In the genomic region with DNA sequence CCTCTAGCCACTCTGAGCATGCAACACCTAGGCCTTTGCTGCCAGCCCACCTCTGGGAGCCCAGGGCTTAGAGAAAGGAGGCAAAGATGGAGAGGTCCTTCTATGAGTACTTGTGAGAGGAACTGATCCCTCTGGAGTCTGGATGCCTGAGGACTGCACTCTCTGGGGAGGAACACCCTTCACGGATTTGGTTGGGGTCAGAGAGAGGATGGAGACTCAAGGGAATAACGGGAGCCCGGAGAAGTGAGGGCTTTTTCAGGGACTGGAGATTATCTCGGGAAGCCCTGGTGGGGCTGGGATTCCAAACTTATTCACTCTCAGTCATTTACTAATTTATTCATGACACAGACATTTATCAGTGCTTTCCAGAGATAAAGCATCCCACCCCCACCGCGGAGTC, we compare ENCODE assay signal across 8 cellular contexts. TPM values are rescaled to one million over a fixed set of nuclear protein-coding genes. Genes with fewer than 3 reads are reported as not detected.
DNase-seq lines count a peak whose midpoint lies in the region; ATAC-seq and TF ChIP-seq lines count a peak whose summit lies in the region.

No MANE protein-coding gene starts in this region.

- H3K23me2 ChIP-seq in H9 (ENCODE audit: insufficient read length, low read depth, low read length, poor library complexity, severe bottlenecking) = peaks cover 13% of the 10 kb centered on the region

- POLR2A ChIA-PET in WTC11 (lab: Charles Lee) = interaction anchor here (0.6 to 1.8 kb wide), 4 partner anchors 13 to 65 kb away, joined by 4 to 9 read pairs (median 6); a partner anchor contains a TSS

- peaks cover 8% of the 10 kb centered on the region for H3K36me3 ChIP-seq in skeletal muscle satellite cell (ENCODE audit: insufficient read depth, low read length)

- no peak overlapping the region for H3K56ac ChIP-seq in H9 (ENCODE audit: insufficient read length, low read depth, low read length)

- H3K9me3 ChIP-seq in H9 (ENCODE audit: control insufficient read depth, low read depth, low read length) (no peaks in the 10 kb centered on the region), skeletal muscle satellite cell (replicated peaks; ENCODE audit: low read length) (no peaks in the 10 kb centered on the region)

- WGBS in H9 (ENCODE audit: extremely low coverage, insufficient read length, low lambda C conversion rate) = no CpG with 5 or more reads among the region's 6 CpGs

- no peak overlapping the region for H4K8ac ChIP-seq in H9 (replicated peaks; ENCODE audit: insufficient read length, low read depth, low read length)

- H3K27me3 Mint-ChIP-seq in H9 (ENCODE audit: low read depth) (peaks cover 40% of the 10 kb centered on the region), WTC11 (ENCODE audit: low read depth) (peaks cover 21% of the 10 kb centered on the region), glutamatergic neuron (ENCODE audit: unreplicated experiment) (peaks cover 17% of the 10 kb centered on the region)

- H2BK20ac ChIP-seq in H9 (ENCODE audit: low read depth, low read length, poor library complexity, severe bottlenecking) = no peak overlapping the region

- H3K18ac ChIP-seq in H9 (ENCODE audit: insufficient read length, low read depth, low read length) = no peak overlapping the region

- H2AK5ac ChIP-seq in H9 (ENCODE audit: insufficient read length, low read length) = no peak overlapping the region

- H3K4me2 ChIP-seq in H9 (ENCODE audit: insufficient read depth, insufficient read length, low read length) (peak overlapping the region; percentile 78), skeletal muscle satellite cell (ENCODE audit: low read length) (peak overlapping the region; percentile 94)

- H4K91ac ChIP-seq in H9 (ENCODE audit: insufficient read length, low read depth, low read length) = no peak overlapping the region

- H4K20me1 ChIP-seq in H9 (ENCODE audit: control insufficient read depth, insufficient read depth, insufficient read length) = no peaks in the 10 kb centered on the region

- H3K27me3 ChIP-seq in H9 (ENCODE audit: insufficient read depth, low read length) (no peaks in the 10 kb centered on the region; the same call in 1 of the 2 replicates), skeletal muscle satellite cell (ENCODE audit: control insufficient read depth, insufficient read depth, low read length) (peaks cover 9% of the 10 kb centered on the region)

- H3K23ac ChIP-seq in H9 (ENCODE audit: insufficient read length, low read depth, low read length) = no peak overlapping the region

- H2BK5ac ChIP-seq in H9 (ENCODE audit: insufficient read length, low read length) = no peak overlapping the region

- peaks cover 4% of the 10 kb centered on the region; the same call in 1 of the 2 replicates for H3K79me2 ChIP-seq in H9 (ENCODE audit: insufficient read depth, low read length)

- H3K27ac Mint-ChIP-seq in H9 (peak overlapping the region in 2 of 3 experiments; percentile 63 to 67; a peak in 2 of 7 replicates), WTC11 (no peak overlapping the region), glutamatergic neuron (ENCODE audit: unreplicated experiment) (no peak overlapping the region)

- H2AFZ ChIP-seq in H9 (ENCODE audit: low read length) = no peak overlapping the region

- H3K4me1 Mint-ChIP-seq in H9 = peaks cover 33 to 59% of the 10 kb centered on the region in 2 experiments
- peaks cover 35% of the 10 kb centered on the region for H3K4me1 Mint-ChIP-seq in WTC11
- peaks cover 18% of the 10 kb centered on the region for H3K4me1 Mint-ChIP-seq in glutamatergic neuron (ENCODE audit: low read depth, unreplicated experiment)

- no peak overlapping the region for H3T11ph ChIP-seq in H9 (ENCODE audit: low read length)

- H4K5ac ChIP-seq in H9 (ENCODE audit: insufficient read length, low read depth, low read length) = no peak overlapping the region

- H3K4ac ChIP-seq in H9 (ENCODE audit: low read depth, low read length) = no peak overlapping the region

- TF ChIP-seq CTCF in H9 (conservative IDR thresholded peaks at IDR 0.05) (no peak), WTC11 (IDR thresholded peaks at IDR 0.05) (no peak), glutamatergic neuron (IDR thresholded peaks at IDR 0.05; ENCODE audit: partially characterized antibody, unreplicated experiment) (no peak)

- H3K36me3 Mint-ChIP-seq in H9 (ENCODE audit: insufficient read depth in 1 of 3, low read depth in 3 of 3) (peaks cover 0 to 8% (median 7%) of the 10 kb centered on the region in 3 experiments; a peak in 3 of 7 replicates), WTC11 (no peaks in the 10 kb centered on the region), glutamatergic neuron (ENCODE audit: unreplicated experiment) (no peaks in the 10 kb centered on the region)

- H3K79me1 ChIP-seq in H9 (ENCODE audit: insufficient read depth, low read depth, low read length, poor library complexity, severe bottlenecking) = peaks cover 4% of the 10 kb centered on the region

- no peaks in the 10 kb centered on the region for H3K9me3 Mint-ChIP-seq in H9
- H3K9me3 Mint-ChIP-seq in WTC11 = no peaks in the 10 kb centered on the region
- peaks cover 3% of the 10 kb centered on the region for H3K9me3 Mint-ChIP-seq in glutamatergic neuron (ENCODE audit: unreplicated experiment)

- H3K27ac ChIP-seq in H9 (ENCODE audit: insufficient read length, low read depth, low read length) = no peak overlapping the region

- H3K4me1 ChIP-seq in H9 (ENCODE audit: insufficient read depth, low read length) = peaks cover 6% of the 10 kb centered on the region; the same call in 1 of the 2 replicates
- peaks cover 9% of the 10 kb centered on the region for H3K4me1 ChIP-seq in skeletal muscle satellite cell (ENCODE audit: control insufficient read depth, insufficient read depth, low read length)

- no peak overlapping the region for H2BK12ac ChIP-seq in H9 (ENCODE audit: insufficient read length, low read depth, low read length)

- no peak overlapping the region for H3K9ac ChIP-seq in H9 (ENCODE audit: extremely low read depth, insufficient read length, low read length)
- H3K9ac ChIP-seq in skeletal muscle satellite cell (ENCODE audit: low read depth, low read length) = peak overlapping the region; percentile 96

- DNase-seq in H9 (no peak), WTC11 (ENCODE audit: low spot score) (no peak), glutamatergic neuron (no peak), GDM1 (lab: John Stamatoyannopoulos, UW) (no peak), glomerular visceral epithelial cell (ENCODE audit: extremely low spot score) (no peak), NCI-H1417 treated with DMSO at 0.1 percent for 48 hours (lab: John Stamatoyannopoulos, UW) (no peak)

- ATAC-seq in WTC11 = no peak
- no peak for ATAC-seq in HG03108 (IDR thresholded peaks at IDR 0.05; ENCODE audit: unreplicated experiment)

- H3K4me3 ChIP-seq in skeletal muscle satellite cell (ENCODE audit: low read length) = peak overlapping the region; percentile 93

- H3K4me3 Mint-ChIP-seq in H9 (peak overlapping the region; percentile 83 to 88), WTC11 (peak overlapping the region; percentile 85), glutamatergic neuron (ENCODE audit: unreplicated experiment) (peak overlapping the region; percentile 67)

- H2BK120ac ChIP-seq in H9 (ENCODE audit: low read depth, low read length, poor library complexity, severe bottlenecking) = no peak overlapping the region

- CTCF ChIA-PET in WTC11 (lab: Charles Lee) = interaction anchor here (0.6 to 4.0 kb wide), 48 partner anchors 8 to 1442 kb away, joined by 3 to 61 read pairs (median 6); a partner anchor contains a TSS

- no peak overlapping the region for H3K14ac ChIP-seq in H9 (ENCODE audit: insufficient read depth, low read length)

- no peak overlapping the region for H2BK15ac ChIP-seq in H9 (ENCODE audit: low read depth, low read length)

TF ChIP-seq in WTC11, 78 proteins besides CTCF, POLR2A, EP300 and RAD21 (continues in another document):
- no peak for TF ChIP-seq ATF1 (CRISPR knock-in tag; IDR thresholded peaks at IDR 0.05)
- TF ChIP-seq, protein P1, sequence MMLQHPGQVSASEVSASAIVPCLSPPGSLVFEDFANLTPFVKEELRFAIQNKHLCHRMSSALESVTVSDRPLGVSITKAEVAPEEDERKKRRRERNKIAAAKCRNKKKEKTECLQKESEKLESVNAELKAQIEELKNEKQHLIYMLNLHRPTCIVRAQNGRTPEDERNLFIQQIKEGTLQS (CRISPR knock-in tag; conservative IDR thresholded peaks at IDR 0.05) = no peak

RNA-seq across cellular contexts. Expression of a gene that starts 0.4 kb away (rescaled TPM):
- total RNA-seq in H9 (2021) (not detected in 2 replicates), WTC11 (2021) (not detected in 3 replicates), glutamatergic neuron (ENCODE audit: unreplicated experiment) (not detected)
- total RNA-seq in skeletal muscle satellite cell (2012; rRNA removed) = not detected in 2 replicates

RNA-seq across cellular contexts. Expression of a gene that starts 0.5 kb away (rescaled TPM):
- total RNA-seq in H9 (2021) (48.2 and 51.2 TPM in 2 replicates), WTC11 (2021) (39.6 to 49.1 TPM (median 43.3 TPM) in 3 replicates), glutamatergic neuron (ENCODE audit: unreplicated experiment) (35.9 TPM)
- 37.3 and 58.3 TPM in 2 replicates for total RNA-seq in skeletal muscle satellite cell (2012; rRNA removed)

RNA-seq across cellular contexts. Expression of a gene that starts 2.4 kb away (rescaled TPM):
- total RNA-seq in H9 (2021) (not detected in 2 replicates), WTC11 (2021) (not detected in 3 replicates), glutamatergic neuron (ENCODE audit: unreplicated experiment) (4.2 TPM)
- not detected in 2 replicates for total RNA-seq in skeletal muscle satellite cell (2012; rRNA removed)

RNA-seq across cellular contexts. Expression of a gene that starts 8.1 kb away (rescaled TPM):
- total RNA-seq in H9 (2021) (23.4 and 26.3 TPM in 2 replicates), WTC11 (2021) (18.0 to 20.5 TPM (median 19.7 TPM) in 3 replicates), glutamatergic neuron (ENCODE audit: unreplicated experiment) (9.9 TPM)
- total RNA-seq in skeletal muscle satellite cell (2012; rRNA removed) = not detected in 2 replicates

RNA-seq across cellular contexts. Expression of a gene that starts 10.3 kb away (rescaled TPM):
- total RNA-seq in H9 (2021) = 0.46 TPM in 2 replicates
- 0.37 to 0.55 TPM (median 0.53 TPM) in 3 replicates for total RNA-seq in WTC11 (2021)
- 0.25 TPM for total RNA-seq in glutamatergic neuron (ENCODE audit: unreplicated experiment)
- total RNA-seq in skeletal muscle satellite cell (2012; rRNA removed) = not detected in 2 replicates

Comparison
In these comparisons a context has a peak if more than half of its experiments do, and no peak if none do; other contexts are left out.
1. H3K27ac Mint-ChIP-seq: peak in H9 (2 of 3); none in WTC11 (single experiment) and glutamatergic neuron (single experiment).
2. Peak in every context shown above with its lines, with median percentiles within 50 percentile points of each other: H3K4me3 Mint-ChIP-seq.